ENCODE assay signal across 12 cellular contexts in genomic region chr2:219059375-219059724, GRCh38. TPM values are rescaled to one million over a fixed set of nuclear protein-coding genes. Genes with fewer than 3 reads are reported as not detected.
DNase-seq lines count a peak whose midpoint lies in the region; ATAC-seq and TF ChIP-seq lines count a peak whose summit lies in the region.
"Had no signal": no experiment of that assay in that cellular context is flagged by ENCODE, and none has a peak within 500 bp of the region (broad histone marks: within the 10 kb centered on the region; RNA-seq: fewer than 3 reads in every experiment).

No MANE protein-coding gene starts in this region.

- 16% methylated on average over 14 of the region's 17 CpGs for WGBS in SK-N-SH (ENCODE audit: low lambda C conversion rate)
- 3% methylated on average over 17 of the region's 17 CpGs for WGBS in psoas muscle, 3 donors

- TF ChIP-seq RAD21 in SK-N-SH (IDR thresholded peaks at IDR 0.05; ENCODE audit: low read length), result no peak

- ATAC-seq in psoas muscle, result peak in 1 of 4 donors; percentile 2

- no peaks in the 10 kb centered on the region for H3K9me2 ChIP-seq in SK-N-SH

- H3K27me3 ChIP-seq in SK-N-SH (ENCODE audit: insufficient read depth), result peaks cover 40% of the 10 kb centered on the region
- H3K27me3 ChIP-seq in iPS-15b (ENCODE audit: control insufficient read depth, insufficient read depth, low read length), result peaks cover 91% of the 10 kb centered on the region
- peaks cover 0 to 93% (median 23%) of the 10 kb centered on the region in 3 donors for H3K27me3 ChIP-seq in psoas muscle (ENCODE audit: insufficient read depth in 3 of 3, low read length in 2 of 3)
- H3K27me3 ChIP-seq in BE2C, result peaks cover 70% of the 10 kb centered on the region

- H4K20me1 ChIP-seq in SK-N-SH (ENCODE audit: insufficient read depth), result peaks cover 7% of the 10 kb centered on the region

- no peak for TF ChIP-seq EP300 in SK-N-SH (IDR thresholded peaks at IDR 0.05; ENCODE audit: borderline replicate concordance in 1 of 2, low read depth in 1 of 2, low read length in 1 of 2)

- peaks cover 3% of the 10 kb centered on the region for H3F3A ChIP-seq in SK-N-SH (replicated peaks; ENCODE audit: insufficient read depth)

- H3K4me3 ChIP-seq in SK-N-SH (ENCODE audit: low read depth in 2 of 2, low read length in 1 of 2), result peak overlapping the region; percentile 10 to 12; a peak in 2 of 4 replicates
- peak overlapping the region; percentile 23 for H3K4me3 ChIP-seq in iPS-15b (ENCODE audit: low read depth, low read length)
- peak overlapping the region; percentile 47 for H3K4me3 ChIP-seq in psoas muscle
- H3K4me3 ChIP-seq in BE2C (ENCODE audit: low read depth, low read length), result no peak overlapping the region
- H3K4me3 ChIP-seq: lung had no signal

- H3K9me3 ChIP-seq in SK-N-SH (no peaks in the 10 kb centered on the region), iPS-15b (ENCODE audit: control insufficient read depth, insufficient read depth, low read length) (no peaks in the 10 kb centered on the region), psoas muscle (no peaks in the 10 kb centered on the region), BE2C (no peaks in the 10 kb centered on the region)
- H3K9me3 ChIP-seq: right atrium auricular region had no signal

- H3K9ac ChIP-seq in SK-N-SH (no peak overlapping the region), iPS-15b (ENCODE audit: low read depth, low read length) (no peak overlapping the region)

- H3K36me3 ChIP-seq in SK-N-SH (replicated peaks in 1 of 2; ENCODE audit: control insufficient read depth in 1 of 2, insufficient read depth in 2 of 2, low read length in 1 of 2), result no peaks in the 10 kb centered on the region
- H3K36me3 ChIP-seq in iPS-15b (ENCODE audit: control insufficient read depth, insufficient read depth, low read length), result no peaks in the 10 kb centered on the region
- no peaks in the 10 kb centered on the region for H3K36me3 ChIP-seq in psoas muscle (ENCODE audit: insufficient read depth in 1 of 2, low read depth in 1 of 2)
- H3K36me3 ChIP-seq in BE2C, result no peaks in the 10 kb centered on the region
- H3K36me3 ChIP-seq: right atrium auricular region had no signal

- no peak overlapping the region for H2AFZ ChIP-seq in SK-N-SH (ENCODE audit: low read depth)

- intact Hi-C loops in psoas muscle (cut with DNase I), result loop anchor here (2.0 to 10.0 kb wide), 3 partner anchors 59 to 245 kb away; partner anchors contain the start of gene PTPRN (in 2 of the 2)

- H3K4me2 ChIP-seq in SK-N-SH, result peak overlapping the region; percentile 52; the same call in 1 of the 2 replicates

- H3K27ac ChIP-seq in SK-N-SH (ENCODE audit: low read depth in 2 of 2, low read length in 1 of 2) (no peak overlapping the region), psoas muscle (no peak overlapping the region)
- H3K27ac ChIP-seq: right atrium auricular region had no signal

- H3K79me2 ChIP-seq in SK-N-SH (ENCODE audit: insufficient read depth), result no peaks in the 10 kb centered on the region

- DNase-seq in COLO668 (lab: John Stamatoyannopoulos, UW; ENCODE audit: unreplicated experiment), result peak; percentile 54
- DNase-seq in SK-N-SH, result no peak
- no peak for DNase-seq in psoas muscle
- no peak for DNase-seq in NCI-H2227 (lab: John Stamatoyannopoulos, UW; ENCODE audit: unreplicated experiment)
- no peak for DNase-seq in BE2C
- DNase-seq in GM19238 (ENCODE audit: insufficient read length, low spot score), result no peak
- DNase-seq in T-helper 9 cell, result no peak
- DNase-seq: activated CD4-positive, alpha-beta T cell treated with anti-CD3 and anti-CD28 coated beads, Interleukin-2, amount 50 U/mL, for 1 hour; foreskin melanocyte had no signal

- CTCF ChIA-PET in SK-N-SH (lab: Yijun Ruan, JAX), result interaction anchor here (0.7 to 15.5 kb wide), 23 partner anchors 9 to 206 kb away, joined by 3 to 205 read pairs (median 11); partner anchors contain the start of genes CFAP65, CRYBA2 and NHEJ1

- POLR2A ChIA-PET in SK-N-SH (lab: Yijun Ruan, JAX), result interaction anchor here (0.5 to 1.3 kb wide), 2 partner anchors 54 to 224 kb away, joined by 3 read pairs; no protein-coding TSS in a partner anchor

- TF ChIP-seq CTCF in SK-N-SH (IDR thresholded peaks at IDR 0.05) (no peak), psoas muscle (IDR thresholded peaks at IDR 0.05) (no peak), BE2C (IDR thresholded peaks at IDR 0.05; ENCODE audit: low read depth, low read length) (no peak)

- H3K4me1 ChIP-seq in SK-N-SH (ENCODE audit: control insufficient read depth in 1 of 2, insufficient read depth in 2 of 2, low read depth in 1 of 2, low read length in 1 of 2), result peaks cover 0 to 16% of the 10 kb centered on the region in 2 experiments; a peak in 1 of 4 replicates
- H3K4me1 ChIP-seq in iPS-15b (ENCODE audit: control insufficient read depth, insufficient read depth, low read length), result peaks cover 5% of the 10 kb centered on the region
- peaks cover 28% of the 10 kb centered on the region for H3K4me1 ChIP-seq in psoas muscle
- peaks cover 2% of the 10 kb centered on the region; the same call in 1 of the 2 replicates for H3K4me1 ChIP-seq in BE2C

TF ChIP-seq in SK-N-SH, 30 proteins besides CTCF, POLR2A, EP300 and RAD21 (continues in another document):
- TF ChIP-seq POLR2AphosphoS5 (IDR thresholded peaks at IDR 0.05; ENCODE audit: low read depth, low read length), result no peak
- TF ChIP-seq SMC3 (IDR thresholded peaks at IDR 0.05; ENCODE audit: low read depth, low read length), result no peak
- no peak for TF ChIP-seq USF2 (IDR thresholded peaks at IDR 0.05; ENCODE audit: borderline replicate concordance, low read depth, low read length)
- TF ChIP-seq FOSL2 (IDR thresholded peaks at IDR 0.05; ENCODE audit: borderline replicate concordance, low read depth), result no peak
- no peak for TF ChIP-seq RFX5 (IDR thresholded peaks at IDR 0.05; ENCODE audit: low read length)
- TF ChIP-seq MAX (IDR thresholded peaks at IDR 0.05; ENCODE audit: low read depth), result no peak
- no peak for TF ChIP-seq CHD2 (IDR thresholded peaks at IDR 0.05; ENCODE audit: low read length, partially characterized antibody)
- no peak for TF ChIP-seq REST (IDR thresholded peaks at IDR 0.05; ENCODE audit: low read depth, low read length)
- TF ChIP-seq, protein P1, sequence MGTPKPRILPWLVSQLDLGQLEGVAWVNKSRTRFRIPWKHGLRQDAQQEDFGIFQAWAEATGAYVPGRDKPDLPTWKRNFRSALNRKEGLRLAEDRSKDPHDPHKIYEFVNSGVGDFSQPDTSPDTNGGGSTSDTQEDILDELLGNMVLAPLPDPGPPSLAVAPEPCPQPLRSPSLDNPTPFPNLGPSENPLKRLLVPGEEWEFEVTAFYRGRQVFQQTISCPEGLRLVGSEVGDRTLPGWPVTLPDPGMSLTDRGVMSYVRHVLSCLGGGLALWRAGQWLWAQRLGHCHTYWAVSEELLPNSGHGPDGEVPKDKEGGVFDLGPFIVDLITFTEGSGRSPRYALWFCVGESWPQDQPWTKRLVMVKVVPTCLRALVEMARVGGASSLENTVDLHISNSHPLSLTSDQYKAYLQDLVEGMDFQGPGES (IDR thresholded peaks at IDR 0.05; ENCODE audit: low read depth, low read length), result no peak
- TF ChIP-seq RXRA (IDR thresholded peaks at IDR 0.05; ENCODE audit: borderline replicate concordance, low read depth), result no peak
- TF ChIP-seq SIN3A (IDR thresholded peaks at IDR 0.05; ENCODE audit: borderline replicate concordance, low read depth, low read length), result no peak

RNA-seq across cellular contexts. Expression of gene IHH, which starts 1.4 kb away (rescaled TPM):
- 0.03 TPM in 1 of 2 replicates, not detected in the other for polyA plus RNA-seq in SK-N-SH (2012; rRNA removed)
- polyA plus RNA-seq in SK-N-SH (2012; cell fraction: cytosol; rRNA removed), result 0.01 TPM in 1 of 2 replicates, not detected in the other
- 0.26 and 0.28 TPM in 2 replicates for polyA plus RNA-seq in SK-N-SH (2012; cell fraction: nucleus; rRNA removed)
- not detected for total RNA-seq in psoas muscle
- under 1 TPM in 2 of 3 donors, not detected in 1; 0.03 to 0.12 TPM for polyA plus RNA-seq in psoas muscle
- not detected for polyA plus RNA-seq in BE2C (2012; ENCODE audit: insufficient read depth, insufficient read length, low read depth)
- total RNA-seq: right atrium auricular region had no signal

RNA-seq across cellular contexts. Expression of gene CFAP65, which starts 18.0 kb away (rescaled TPM):
- 0.95 and 1.7 TPM in 2 replicates for polyA plus RNA-seq in SK-N-SH (2012; rRNA removed)
- 0.42 and 0.73 TPM in 2 replicates for polyA plus RNA-seq in SK-N-SH (2012; cell fraction: cytosol; rRNA removed)
- 1.8 and 1.9 TPM in 2 replicates for polyA plus RNA-seq in SK-N-SH (2012; cell fraction: nucleus; rRNA removed)
- not detected for total RNA-seq in psoas muscle
- not detected for polyA plus RNA-seq in psoas muscle
- polyA plus RNA-seq in BE2C (2012; ENCODE audit: insufficient read depth, insufficient read length, low read depth), result 1.1 TPM
- total RNA-seq: right atrium auricular region had no signal
